Comparison of ENCODE assay signal across 1 cellular context in the genomic region with DNA sequence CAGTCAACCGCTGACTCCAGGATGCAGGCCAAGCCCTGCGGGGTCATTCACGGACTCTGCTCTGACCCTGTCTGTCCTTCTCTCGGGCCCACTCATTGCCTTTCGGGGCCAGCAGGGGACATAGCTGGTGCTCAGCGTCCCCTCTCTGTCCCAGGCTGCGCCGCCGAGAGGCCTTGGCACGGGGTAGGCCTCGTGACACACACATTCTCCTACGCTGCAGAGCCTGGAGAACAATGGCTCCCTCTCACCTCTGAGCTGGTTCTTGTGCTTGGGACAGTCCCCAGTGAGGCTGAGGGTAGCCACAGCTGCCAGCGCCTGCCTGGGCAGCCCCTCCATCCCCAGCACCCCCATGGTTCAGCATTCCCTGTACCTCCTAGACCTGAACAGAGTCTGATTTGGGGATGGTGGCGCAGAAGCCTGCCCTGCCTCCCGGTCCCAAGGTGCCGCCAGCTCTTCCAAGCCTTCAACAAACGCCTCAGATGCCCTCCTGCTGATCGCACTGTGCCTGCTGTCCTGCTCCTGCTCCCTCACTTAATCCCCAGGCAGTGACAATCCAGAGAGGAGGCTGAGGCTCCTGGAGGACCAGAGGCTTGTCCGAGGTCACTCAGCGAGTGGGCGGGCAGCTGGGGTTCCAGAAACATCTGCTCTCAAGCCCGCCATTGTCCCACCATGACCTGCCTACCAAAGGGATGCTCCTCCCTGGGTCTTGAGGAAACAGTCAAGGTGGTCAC.
TF ChIP-seq lines count a peak whose summit lies in the region.

No MANE protein-coding gene starts in this region.

TF ChIP-seq in K562, 482 proteins besides CTCF, POLR2A, EP300 and RAD21:
- TF ChIP-seq PURB (CRISPR knock-in tag; IDR thresholded peaks at IDR 0.05; ENCODE audit: low read depth): no peak
- no peak for TF ChIP-seq NFRKB (IDR thresholded peaks at IDR 0.05; ENCODE audit: low read depth)
